In genomic region chr4:151432654-151433053, GRCh38 we compare ENCODE assay signal across 1 cellular context.
TF ChIP-seq lines count a peak whose summit lies in the region.

No MANE protein-coding gene starts in this region.

TF ChIP-seq in HEK293, 187 proteins besides CTCF, POLR2A, EP300 and RAD21:
- no peak for TF ChIP-seq REST (tag by site-specific recombination; IDR thresholded peaks at IDR 0.05)
- TF ChIP-seq ZNF362 (tag by site-specific recombination; IDR thresholded peaks at IDR 0.05), result no peak
- peak; percentile 33; the same call in 1 of the 2 replicates for TF ChIP-seq ZNF518A (tag by site-specific recombination; conservative IDR thresholded peaks at IDR 0.05; ENCODE audit: low read depth)
